Comparison of ENCODE assay signal across 20 cellular contexts in genomic region chr3:126146525-126147146, GRCh38. TPM values are rescaled to one million over a fixed set of nuclear protein-coding genes. Genes with fewer than 3 reads are reported as not detected.
DNase-seq lines count a peak whose midpoint lies in the region; ATAC-seq and TF ChIP-seq lines count a peak whose summit lies in the region.
"Had no signal": no experiment of that assay in that cellular context is flagged by ENCODE, and none has a peak within 500 bp of the region (broad histone marks: within the 10 kb centered on the region; RNA-seq: fewer than 3 reads in every experiment).

No MANE protein-coding gene starts in this region.

- peak; percentile 6 to 7 for DNase-seq in activated T-cell treated with anti-CD3 and anti-CD28 coated beads, Interleukin-2, amount 50 U/mL, for 48 hours
- DNase-seq in activated T-cell treated with anti-CD3 and anti-CD28 coated beads for 4 hours, result no peak
- peak; percentile 5 for DNase-seq in activated CD4-positive, alpha-beta memory T cell treated with anti-CD3 and anti-CD28 coated beads, Interleukin-2, amount 10 ng/mL, durations not matched to agents 7 days and 5 days
- DNase-seq in mesenteric fat pad (ENCODE audit: low spot score), result peak; percentile 67
- DNase-seq in thyroid gland, result peak; percentile 11 to 54
- no peak for DNase-seq in GM10266 (ENCODE audit: extremely low spot score)
- no peak for DNase-seq in stimulated activated naive CD4-positive, alpha-beta T cell (lab: John Stamatoyannopoulos, UW)
- DNase-seq: activated CD4-positive, CD25-positive, alpha-beta regulatory T cell treated with anti-CD3 and anti-CD28 coated beads, Interleukin-2, amount 50 U/mL, for 72 hours; immature natural killer cell; natural killer cell; NCI-H1436 treated with DMSO at 0.1 percent for 48 hours; PC-9; stimulated activated CD4-positive, alpha-beta T cell treated with anti-CD3 and anti-CD28 coated beads, Interleukin-4, amount 100 ng/mL, for 4 hours; T1000 had no signal

- CTCF ChIA-PET in activated CD4-positive, alpha-beta memory T cell treated with anti-CD3 and anti-CD28 coated beads, Interleukin-2, amount 10 ng/mL, durations not matched to agents 7 days and 5 days (lab: Charles Lee), result no interaction called here

- H3K36me3 Mint-ChIP-seq in activated CD4-positive, alpha-beta memory T cell treated with anti-CD3 and anti-CD28 coated beads, Interleukin-2, amount 10 ng/mL, durations not matched to agents 7 days and 5 days (ENCODE audit: low read depth), result no peaks in the 10 kb centered on the region
- H3K36me3 Mint-ChIP-seq: IgD-negative memory B cell, immature natural killer cell, natural killer cell had no signal

- no peak overlapping the region for H3K4me3 ChIP-seq in thyroid gland (replicated peaks in 1 of 3)
- H3K4me3 ChIP-seq: PC-9, smooth muscle cell had no signal

- 70 to 75% methylated on average over 6 of the region's 6 CpGs for WGBS in thyroid gland, 2 donors

- TF ChIP-seq CTCF in thyroid gland (IDR thresholded peaks at IDR 0.05) (no peak), GM10266 (IDR thresholded peaks at IDR 0.05; ENCODE audit: control insufficient read depth, insufficient read depth, low read depth, missing control alignments) (no peak)

- H3K27me3 ChIP-seq in thyroid gland, result no peaks in the 10 kb centered on the region

- intact Hi-C loops in thyroid gland (cut with DNase I), result no loop called here

- no peak overlapping the region for H3K27ac Mint-ChIP-seq in activated CD4-positive, alpha-beta memory T cell treated with anti-CD3 and anti-CD28 coated beads, Interleukin-2, amount 10 ng/mL, durations not matched to agents 7 days and 5 days
- H3K27ac Mint-ChIP-seq: IgD-negative memory B cell, immature natural killer cell, natural killer cell, progenitor cell of endocrine pancreas had no signal

- no peaks in the 10 kb centered on the region for H3K9me3 ChIP-seq in thyroid gland

- H3K4me1 ChIP-seq in thyroid gland, result no peaks in the 10 kb centered on the region

- peaks cover 20% of the 10 kb centered on the region for H3K27me3 Mint-ChIP-seq in activated CD4-positive, alpha-beta memory T cell treated with anti-CD3 and anti-CD28 coated beads, Interleukin-2, amount 10 ng/mL, durations not matched to agents 7 days and 5 days

- H3K9me3 Mint-ChIP-seq in activated CD4-positive, alpha-beta memory T cell treated with anti-CD3 and anti-CD28 coated beads, Interleukin-2, amount 10 ng/mL, durations not matched to agents 7 days and 5 days, result no peaks in the 10 kb centered on the region
- H3K9me3 Mint-ChIP-seq: IgD-negative memory B cell, immature natural killer cell, natural killer cell had no signal

- no peak for ATAC-seq in GM21447 (IDR thresholded peaks at IDR 0.05; ENCODE audit: unreplicated experiment)
- ATAC-seq: HCT116, natural killer cell had no signal

- H3K36me3 ChIP-seq in thyroid gland, result no peaks in the 10 kb centered on the region

- POLR2A ChIA-PET in activated CD4-positive, alpha-beta memory T cell treated with anti-CD3 and anti-CD28 coated beads, Interleukin-2, amount 10 ng/mL, durations not matched to agents 7 days and 5 days (lab: Charles Lee), result no interaction called here

- no peak for TF ChIP-seq POLR2A in thyroid gland (IDR thresholded peaks at IDR 0.05)

- H3K4me1 Mint-ChIP-seq in activated CD4-positive, alpha-beta memory T cell treated with anti-CD3 and anti-CD28 coated beads, Interleukin-2, amount 10 ng/mL, durations not matched to agents 7 days and 5 days, result no peaks in the 10 kb centered on the region
- H3K4me1 Mint-ChIP-seq: IgD-negative memory B cell, immature natural killer cell, natural killer cell had no signal

- no peak overlapping the region for H3K4me3 Mint-ChIP-seq in activated CD4-positive, alpha-beta memory T cell treated with anti-CD3 and anti-CD28 coated beads, Interleukin-2, amount 10 ng/mL, durations not matched to agents 7 days and 5 days
- H3K4me3 Mint-ChIP-seq: immature natural killer cell, natural killer cell had no signal

- no peak overlapping the region for H3K27ac ChIP-seq in thyroid gland
- H3K27ac ChIP-seq: PC-9 had no signal

RNA-seq across cellular contexts. Expression of gene ALDH1L1, which starts 33.8 kb away (rescaled TPM):
- not detected for total RNA-seq in activated CD4-positive, alpha-beta memory T cell treated with anti-CD3 and anti-CD28 coated beads, Interleukin-2, amount 10 ng/mL, durations not matched to agents 7 days and 5 days
- 105 TPM for total RNA-seq in mesenteric fat pad
- total RNA-seq in thyroid gland, result 10 to 100 TPM in 1 of 4 donors, 1 to 10 TPM in 3; 2.1 to 12.1 (median 6.1) TPM
- total RNA-seq: astrocyte, natural killer cell, smooth muscle cell had no signal

Comparison
In these comparisons a context has a peak if more than half of its experiments do, and no peak if none do; other contexts are left out.
1. DNase-seq: peak in activated T-cell treated with anti-CD3 and anti-CD28 coated beads, Interleukin-2, amount 50 U/mL, for 48 hours (2 of 2), activated CD4-positive, alpha-beta memory T cell treated with anti-CD3 and anti-CD28 coated beads, Interleukin-2, amount 10 ng/mL, durations not matched to agents 7 days and 5 days (single experiment), mesenteric fat pad (single experiment) and thyroid gland (2 of 2); none in activated T-cell treated with anti-CD3 and anti-CD28 coated beads for 4 hours (single experiment), GM10266 (single experiment) and stimulated activated naive CD4-positive, alpha-beta T cell (0 of 6).